Comparison of ENCODE assay signal across 18 cellular contexts in genomic region chr3:134106580-134106979, GRCh38.
DNase-seq lines count a peak whose midpoint lies in the region; ATAC-seq, FAIRE-seq and TF ChIP-seq lines count a peak whose summit lies in the region.
"Had no signal": no experiment of that assay in that cellular context is flagged by ENCODE, and none has a peak within 500 bp of the region (broad histone marks: within the 10 kb centered on the region; RNA-seq: fewer than 3 reads in every experiment).

No MANE protein-coding gene starts in this region.

- DNase-seq in GM12891 (ENCODE audit: insufficient read length, low spot score) = no peak
- DNase-seq in MV-4-11 (lab: John Stamatoyannopoulos, UW) = peak; percentile 66
- DNase-seq in DMS114 treated with DMSO at 0.1 percent for 48 hours (lab: John Stamatoyannopoulos, UW; ENCODE audit: unreplicated experiment) = no peak
- DNase-seq in effector memory CD4-positive, alpha-beta T cell = no peak
- DNase-seq in Karpas-422 = no peak
- DNase-seq in substantia nigra (lab: John Stamatoyannopoulos, UW) = no peak
- DNase-seq: amygdala, GM23248, mesendoderm, NCI-H146, PC-3, right lobe of liver, SK-N-SH had no signal

- no peaks in the 10 kb centered on the region for H3K4me1 ChIP-seq in effector memory CD4-positive, alpha-beta T cell (ENCODE audit: control insufficient read depth, insufficient read depth, low read length, poor library complexity, severe bottlenecking)
- no peaks in the 10 kb centered on the region for H3K4me1 ChIP-seq in Karpas-422 (ENCODE audit: low read length)
- H3K4me1 ChIP-seq: right lobe of liver had no signal

- H4K20me1 ChIP-seq in Karpas-422 (ENCODE audit: insufficient read depth, low read depth, low read length) = no peaks in the 10 kb centered on the region

- no peak overlapping the region for H3K9ac ChIP-seq in Karpas-422 (ENCODE audit: low read length)
- H3K9ac ChIP-seq: GM23248, SK-N-SH had no signal

- no peak for FAIRE-seq in GM12891 (lab: Jason Lieb, UNC)
- FAIRE-seq: islet of Langerhans had no signal

- no peaks in the 10 kb centered on the region for H3K36me3 ChIP-seq in effector memory CD4-positive, alpha-beta T cell (ENCODE audit: control insufficient read depth, insufficient read depth, low read length)
- H3K36me3 ChIP-seq in Karpas-422 (ENCODE audit: insufficient read depth, low read length) = no peaks in the 10 kb centered on the region
- H3K36me3 ChIP-seq: right lobe of liver, thoracic aorta had no signal

- no peaks in the 10 kb centered on the region for H3K9me3 ChIP-seq in effector memory CD4-positive, alpha-beta T cell (ENCODE audit: control insufficient read depth, low read length)
- H3K9me3 ChIP-seq in Karpas-422 (ENCODE audit: low read length) = no peaks in the 10 kb centered on the region
- H3K9me3 ChIP-seq: right lobe of liver, SK-N-SH had no signal

- no peaks in the 10 kb centered on the region for H3K27me3 ChIP-seq in effector memory CD4-positive, alpha-beta T cell (replicated peaks; ENCODE audit: control insufficient read depth, insufficient read depth, low read length, poor library complexity, severe bottlenecking)
- H3K27me3 ChIP-seq in Karpas-422 (ENCODE audit: low read length) = no peaks in the 10 kb centered on the region
- H3K27me3 ChIP-seq: right lobe of liver had no signal

- ATAC-seq in GM19372 (IDR thresholded peaks at IDR 0.05; ENCODE audit: low read depth, unreplicated experiment) = peak; percentile 76
- peak; percentile 84 for ATAC-seq in HG02759 (IDR thresholded peaks at IDR 0.05; ENCODE audit: unreplicated experiment)
- ATAC-seq: PC-3 had no signal

- H3K4me3 ChIP-seq in effector memory CD4-positive, alpha-beta T cell (ENCODE audit: insufficient read depth, low read depth, low read length, poor library complexity, severe bottlenecking) = no peak overlapping the region
- H3K4me3 ChIP-seq in Karpas-422 (ENCODE audit: low read length) = no peak overlapping the region
- H3K4me3 ChIP-seq: coronary artery, GM23248, right lobe of liver, thoracic aorta had no signal

- H3K4me2 ChIP-seq in Karpas-422 (ENCODE audit: low read depth, low read length, poor library complexity, severe bottlenecking) = no peak overlapping the region
- H3K4me2 ChIP-seq: SK-N-SH had no signal

- no peak overlapping the region for H2AFZ ChIP-seq in Karpas-422 (ENCODE audit: low read length)
- H2AFZ ChIP-seq: GM23248 had no signal

- H3K79me2 ChIP-seq in Karpas-422 (ENCODE audit: low read length) = no peaks in the 10 kb centered on the region

- no peak overlapping the region for H3K27ac ChIP-seq in effector memory CD4-positive, alpha-beta T cell (ENCODE audit: insufficient read depth, low read length, poor library complexity, severe bottlenecking)
- H3K27ac ChIP-seq in Karpas-422 (ENCODE audit: low read length) (no peak overlapping the region), substantia nigra (ENCODE audit: low read depth, low read length, poor library complexity, severe bottlenecking) (no peak overlapping the region)
- H3K27ac ChIP-seq: coronary artery, GM23248, right lobe of liver, thoracic aorta had no signal

- TF ChIP-seq POLR2A in GM12891 (IDR thresholded peaks at IDR 0.05; ENCODE audit: low read depth, low read length) = no peak

- H3K9me2 ChIP-seq in Karpas-422 (replicated peaks; ENCODE audit: insufficient read depth, low read length) = no peaks in the 10 kb centered on the region
- H3K9me2 ChIP-seq: SK-N-SH had no signal

TF ChIP-seq in GM12891, 5 proteins besides CTCF, POLR2A, EP300 and RAD21:
- TF ChIP-seq PAX5 (IDR thresholded peaks at IDR 0.05; ENCODE audit: insufficient read depth, low read length, severe bottlenecking) = no peak
- TF ChIP-seq SPI1 (IDR thresholded peaks at IDR 0.05; ENCODE audit: low read depth, low read length) = 0 out of 2 replicates have a peak, but pooled peaks have one; percentile 10
